Comparison of ENCODE assay signal across 9 cellular contexts in genomic region chr16:23505942-23506605, GRCh38. TPM values are rescaled to one million over a fixed set of nuclear protein-coding genes. Genes with fewer than 3 reads are reported as not detected.
A peak's percentile ranks its signal among the peaks of the same experiment; 100 is the strongest.
DNase-seq lines count a peak whose midpoint lies in the region; ATAC-seq and TF ChIP-seq lines count a peak whose summit lies in the region.
"Had no signal": no experiment of that assay in that cellular context is flagged by ENCODE, and none has a peak within 500 bp of the region (broad histone marks: within the 10 kb centered on the region; RNA-seq: fewer than 3 reads in every experiment).

No MANE protein-coding gene starts in this region.

- peaks cover 76% of the 10 kb centered on the region for H4K20me1 ChIP-seq in GM23338 (replicated peaks; ENCODE audit: insufficient read depth)

- ATAC-seq in GM23338 = no peak
- ATAC-seq in naive thymus-derived CD4-positive, alpha-beta T cell = no peak

- CTCF ChIA-PET in CD8-positive, alpha-beta memory T cell (lab: Charles Lee) = interaction anchor here (0.8 to 1.9 kb wide), 7 partner anchors 8 to 72 kb away, joined by 3 to 7 read pairs (median 4); partner anchors contain the start of gene COG7
- CTCF ChIA-PET in naive thymus-derived CD4-positive, alpha-beta T cell (lab: Charles Lee) = no interaction called here

- H3K4me2 ChIP-seq in GM23338 = no peak overlapping the region

- no peaks in the 10 kb centered on the region for H3K9me2 ChIP-seq in GM23338 (ENCODE audit: insufficient read depth)

- peaks cover 0 to 48% (median 3%) of the 10 kb centered on the region in 3 donors for H3K36me3 Mint-ChIP-seq in CD8-positive, alpha-beta memory T cell
- H3K36me3 Mint-ChIP-seq in GM23338 (ENCODE audit: low read depth) = peaks cover 11% of the 10 kb centered on the region
- H3K36me3 Mint-ChIP-seq in naive thymus-derived CD4-positive, alpha-beta T cell = peaks cover 0 to 17% (median 0%) of the 10 kb centered on the region in 5 donors
- H3K36me3 Mint-ChIP-seq in progenitor cell of endocrine pancreas (ENCODE audit: insufficient read depth) = peaks cover 5% of the 10 kb centered on the region

- no peaks in the 10 kb centered on the region for H3K9me3 ChIP-seq in CD8-positive, alpha-beta memory T cell (ENCODE audit: low read length)
- no peaks in the 10 kb centered on the region for H3K9me3 ChIP-seq in naive thymus-derived CD4-positive, alpha-beta T cell (ENCODE audit: control insufficient read depth in 2 of 3, low read length in 3 of 3)

- H3F3A ChIP-seq in GM23338 (replicated peaks; ENCODE audit: low read depth) = no peaks in the 10 kb centered on the region

- no peak overlapping the region for H2AFZ ChIP-seq in GM23338

- H3K9me3 Mint-ChIP-seq in CD8-positive, alpha-beta memory T cell = no peaks in the 10 kb centered on the region
- H3K9me3 Mint-ChIP-seq in GM23338 (no peaks in the 10 kb centered on the region; the same call in 2 of the 3 replicates), progenitor cell of endocrine pancreas (ENCODE audit: low read depth) (no peaks in the 10 kb centered on the region)
- no peaks in the 10 kb centered on the region for H3K9me3 Mint-ChIP-seq in naive thymus-derived CD4-positive, alpha-beta T cell

- peaks cover 88% of the 10 kb centered on the region for H3K79me2 ChIP-seq in GM23338 (replicated peaks; ENCODE audit: insufficient read depth)

- POLR2A ChIA-PET in CD8-positive, alpha-beta memory T cell (lab: Charles Lee) = interaction anchor here (1.0 kb wide), 1 partner anchor 10 kb away, joined by 4 read pairs; no protein-coding TSS in a partner anchor
- POLR2A ChIA-PET in naive thymus-derived CD4-positive, alpha-beta T cell (lab: Charles Lee) = no interaction called here

- DNase-seq in CD8-positive, alpha-beta memory T cell = no peak
- DNase-seq in GM23338 (ENCODE audit: low spot score) (no peak), astrocyte of the hippocampus (ENCODE audit: low read depth, low spot score) (peak; percentile 26), progenitor cell of endocrine pancreas (ENCODE audit: low spot score, unreplicated experiment) (no peak), NCI-H146 (lab: John Stamatoyannopoulos, UW) (no peak), substantia nigra (lab: John Stamatoyannopoulos, UW) (no peak)
- DNase-seq in naive thymus-derived CD4-positive, alpha-beta T cell = no peak
- DNase-seq in activated CD8-positive, alpha-beta memory T cell treated with anti-CD3 and anti-CD28 coated beads, Interleukin-2, amount 50 U/mL, for 4 hours = no peak
- DNase-seq: NCI-H510A treated with DMSO at 0.1 percent for 48 hours had no signal

- no peaks in the 10 kb centered on the region for H3K36me3 ChIP-seq in CD8-positive, alpha-beta memory T cell (ENCODE audit: insufficient read depth, low read length)
- no peaks in the 10 kb centered on the region for H3K36me3 ChIP-seq in GM23338 (ENCODE audit: insufficient read depth)
- H3K36me3 ChIP-seq in naive thymus-derived CD4-positive, alpha-beta T cell (ENCODE audit: control insufficient read depth in 2 of 3, insufficient read depth in 3 of 3, low read length in 3 of 3) = peaks cover 0 to 12% (median 0%) of the 10 kb centered on the region in 3 experiments

- H3K27ac ChIP-seq in CD8-positive, alpha-beta memory T cell (ENCODE audit: low read depth, low read length) = no peak overlapping the region
- H3K27ac ChIP-seq in GM23338 (ENCODE audit: low read depth) (0 out of 2 replicates have a peak overlapping the region, but pooled peaks have one; percentile 19), substantia nigra (ENCODE audit: low read depth, low read length, poor library complexity, severe bottlenecking) (no peak overlapping the region)
- no peak overlapping the region for H3K27ac ChIP-seq in naive thymus-derived CD4-positive, alpha-beta T cell (ENCODE audit: low read depth, low read length)

- H3K4me1 ChIP-seq in CD8-positive, alpha-beta memory T cell (ENCODE audit: insufficient read depth, low read length) = peaks cover 56% of the 10 kb centered on the region
- peaks cover 42% of the 10 kb centered on the region for H3K4me1 ChIP-seq in GM23338 (ENCODE audit: insufficient read depth)
- peaks cover 39 to 56% of the 10 kb centered on the region in 2 donors for H3K4me1 ChIP-seq in naive thymus-derived CD4-positive, alpha-beta T cell (ENCODE audit: control insufficient read depth in 2 of 2, insufficient read depth in 2 of 2, low read length in 2 of 2)

- TF ChIP-seq CTCF in GM23338 (conservative IDR thresholded peaks at IDR 0.05; ENCODE audit: low read depth in 2 of 2) (no peak), progenitor cell of endocrine pancreas (IDR thresholded peaks at IDR 0.05; ENCODE audit: unreplicated experiment) (no peak)

- H3K27me3 Mint-ChIP-seq in CD8-positive, alpha-beta memory T cell = peaks cover 0 to 3% of the 10 kb centered on the region in 2 donors
- peaks cover 5% of the 10 kb centered on the region for H3K27me3 Mint-ChIP-seq in GM23338 (ENCODE audit: insufficient read depth, low read depth, poor library complexity)
- no peaks in the 10 kb centered on the region for H3K27me3 Mint-ChIP-seq in naive thymus-derived CD4-positive, alpha-beta T cell
- no peaks in the 10 kb centered on the region for H3K27me3 Mint-ChIP-seq in progenitor cell of endocrine pancreas

- H3K27me3 ChIP-seq in CD8-positive, alpha-beta memory T cell (ENCODE audit: insufficient read depth, low read length, poor library complexity, severe bottlenecking) = no peaks in the 10 kb centered on the region
- H3K27me3 ChIP-seq in GM23338 (ENCODE audit: insufficient read depth) = no peaks in the 10 kb centered on the region
- H3K27me3 ChIP-seq in naive thymus-derived CD4-positive, alpha-beta T cell (ENCODE audit: control insufficient read depth in 2 of 2, insufficient read depth in 2 of 2, low read length in 2 of 2) = no peaks in the 10 kb centered on the region

- no peak overlapping the region for H3K4me3 ChIP-seq in CD8-positive, alpha-beta memory T cell (ENCODE audit: low read length)
- no peak overlapping the region for H3K4me3 ChIP-seq in GM23338
- no peak overlapping the region for H3K4me3 ChIP-seq in naive thymus-derived CD4-positive, alpha-beta T cell (ENCODE audit: low read length)

- H3K4me1 Mint-ChIP-seq in CD8-positive, alpha-beta memory T cell = peaks cover 70 to 89% (median 81%) of the 10 kb centered on the region in 3 donors
- H3K4me1 Mint-ChIP-seq in GM23338 (peaks cover 52% of the 10 kb centered on the region), progenitor cell of endocrine pancreas (ENCODE audit: low read depth) (peaks cover 21% of the 10 kb centered on the region)
- peaks cover 46 to 85% (median 69%) of the 10 kb centered on the region in 7 donors for H3K4me1 Mint-ChIP-seq in naive thymus-derived CD4-positive, alpha-beta T cell

- intact Hi-C loops in naive thymus-derived CD4-positive, alpha-beta T cell (cut with micrococcal nuclease) = no loop called here

- peak overlapping the region in 6 of 7 donors; percentile 4 to 79 (median 35) for H3K4me3 Mint-ChIP-seq in CD8-positive, alpha-beta memory T cell
- H3K4me3 Mint-ChIP-seq in GM23338 = no peak overlapping the region; the same call in 2 of the 3 replicates
- peak overlapping the region in 6 of 10 donors; percentile 9 to 99 (median 24) for H3K4me3 Mint-ChIP-seq in naive thymus-derived CD4-positive, alpha-beta T cell
- H3K4me3 Mint-ChIP-seq in progenitor cell of endocrine pancreas (ENCODE audit: low read depth) = no peak overlapping the region

- H3K27ac Mint-ChIP-seq in CD8-positive, alpha-beta memory T cell = peak overlapping the region; percentile 79 to 97 (median 92)
- H3K27ac Mint-ChIP-seq in GM23338 (no peak overlapping the region), progenitor cell of endocrine pancreas (no peak overlapping the region)
- H3K27ac Mint-ChIP-seq in naive thymus-derived CD4-positive, alpha-beta T cell = peak overlapping the region in 3 of 9 donors; percentile 18 to 56 (median 43)

TF ChIP-seq in GM23338, 12 proteins besides CTCF, POLR2A, EP300 and RAD21 (continues in another document):
- TF ChIP-seq NANOG (IDR thresholded peaks at IDR 0.05; ENCODE audit: borderline replicate concordance) (no peak), POLR2AphosphoS5 (IDR thresholded peaks at IDR 0.05; ENCODE audit: low read depth) (no peak), EZH2phosphoT487 (IDR thresholded peaks at IDR 0.05; ENCODE audit: unreplicated experiment) (no peak)

RNA-seq across cellular contexts. Expression of gene GGA2, which starts 4.2 kb away (rescaled TPM):
- 10 to 100 TPM; 63.5 to 70.1 TPM for total RNA-seq in CD8-positive, alpha-beta memory T cell
- 52.3 TPM for polyA plus RNA-seq in CD8-positive, alpha-beta memory T cell
- total RNA-seq in GM23338 (2014; rRNA removed; shearing (Covaris generic)) = 76.6 and 114 TPM in 2 replicates
- polyA plus RNA-seq in GM23338 (2016; fragmentation: Nextera tagmentation; extraction: Ambion mirVana) = 36.2 and 40.3 TPM in 2 replicates
- 100 to 1,000 TPM in 4 of 5 experiments, 10 to 100 TPM in 1; 99.3 to 138 (median 104) TPM for total RNA-seq in naive thymus-derived CD4-positive, alpha-beta T cell
- polyA plus RNA-seq in naive thymus-derived CD4-positive, alpha-beta T cell = 10 to 100 TPM; 41.7 to 44.6 TPM
- 87.5 and 89.9 TPM in 2 replicates for total RNA-seq in progenitor cell of endocrine pancreas

RNA-seq across cellular contexts. Expression of gene EARS2, which starts 51.1 kb away (rescaled TPM):
- total RNA-seq in CD8-positive, alpha-beta memory T cell = 10 to 100 TPM; 26.9 to 28.5 TPM
- 14.1 TPM for polyA plus RNA-seq in CD8-positive, alpha-beta memory T cell
- total RNA-seq in GM23338 (2014; rRNA removed; shearing (Covaris generic)) = 58.3 and 89.1 TPM in 2 replicates
- polyA plus RNA-seq in GM23338 (2016; fragmentation: Nextera tagmentation; extraction: Ambion mirVana) = 22.6 and 22.8 TPM in 2 replicates
- total RNA-seq in naive thymus-derived CD4-positive, alpha-beta T cell = 10 to 100 TPM; 10.6 to 19.2 (median 15.1) TPM
- 10 to 100 TPM; 14.0 to 15.7 TPM for polyA plus RNA-seq in naive thymus-derived CD4-positive, alpha-beta T cell
- 24.7 and 26.6 TPM in 2 replicates for total RNA-seq in progenitor cell of endocrine pancreas

RNA-seq across cellular contexts. Expression of gene UBFD1, which starts 51.5 kb away (rescaled TPM):
- total RNA-seq in CD8-positive, alpha-beta memory T cell = 10 to 100 TPM; 58.5 to 60.1 TPM
- polyA plus RNA-seq in CD8-positive, alpha-beta memory T cell = 12.8 TPM
- 201 and 249 TPM in 2 replicates for total RNA-seq in GM23338 (2014; rRNA removed; shearing (Covaris generic))
- polyA plus RNA-seq in GM23338 (2016; fragmentation: Nextera tagmentation; extraction: Ambion mirVana) = 27.7 and 28.5 TPM in 2 replicates
- 10 to 100 TPM; 43.4 to 54.4 (median 51.0) TPM for total RNA-seq in naive thymus-derived CD4-positive, alpha-beta T cell
- polyA plus RNA-seq in naive thymus-derived CD4-positive, alpha-beta T cell = 10 to 100 TPM in 1 of 2 donors, 1 to 10 TPM in 1; 8.3 to 16.7 TPM
- 101 and 106 TPM in 2 replicates for total RNA-seq in progenitor cell of endocrine pancreas

RNA-seq across cellular contexts. Expression of gene COG7, which starts 53.1 kb away (rescaled TPM):
- total RNA-seq in CD8-positive, alpha-beta memory T cell = 10 to 100 TPM; 15.8 to 17.9 TPM
- 13.9 TPM for polyA plus RNA-seq in CD8-positive, alpha-beta memory T cell
- total RNA-seq in GM23338 (2014; rRNA removed; shearing (Covaris generic)) = 19.6 and 20.0 TPM in 2 replicates
- polyA plus RNA-seq in GM23338 (2016; fragmentation: Nextera tagmentation; extraction: Ambion mirVana) = 9.2 and 10.3 TPM in 2 replicates
- 10 to 100 TPM; 16.1 to 28.4 (median 22.6) TPM for total RNA-seq in naive thymus-derived CD4-positive, alpha-beta T cell
- 10 to 100 TPM in 1 of 2 donors, 1 to 10 TPM in 1; 9.6 to 12.9 TPM for polyA plus RNA-seq in naive thymus-derived CD4-positive, alpha-beta T cell
- total RNA-seq in progenitor cell of endocrine pancreas = 24.9 and 28.3 TPM in 2 replicates

Comparison
In these comparisons a context has a peak if more than half of its experiments do, and no peak if none do; other contexts are left out.
1. H3K27ac Mint-ChIP-seq: peak in CD8-positive, alpha-beta memory T cell (8 of 8); none in GM23338 (single experiment) and progenitor cell of endocrine pancreas (single experiment).
2. H3K4me3 Mint-ChIP-seq: peak in CD8-positive, alpha-beta memory T cell (6 of 7) and naive thymus-derived CD4-positive, alpha-beta T cell (6 of 10); none in GM23338 (single experiment) and progenitor cell of endocrine pancreas (single experiment).